Comparison of ENCODE assay signal across 10 cellular contexts in genomic region chr6:26493258-26493657, GRCh38. TPM values are rescaled to one million over a fixed set of nuclear protein-coding genes. Genes with fewer than 3 reads are reported as not detected.
A peak's percentile ranks its signal among the peaks of the same experiment; 100 is the strongest.
DNase-seq lines count a peak whose midpoint lies in the region; ATAC-seq and TF ChIP-seq lines count a peak whose summit lies in the region.
"Had no signal": no experiment of that assay in that cellular context is flagged by ENCODE, and none has a peak within 500 bp of the region (broad histone marks: within the 10 kb centered on the region; RNA-seq: fewer than 3 reads in every experiment).

No MANE protein-coding gene starts in this region.

- H2BK120ac ChIP-seq in mesendoderm (ENCODE audit: low read depth, low read length) = no peak overlapping the region

- POLR2A ChIA-PET in activated CD8-positive, alpha-beta T cell treated with anti-CD3 and anti-CD28 coated beads, Interleukin-2, amount 10 ng/mL, durations not matched to agents 7 days and 5 days (lab: Charles Lee) = no interaction called here
- POLR2A ChIA-PET in RWPE1 (lab: Yijun Ruan, JAX; ENCODE audit: low non-redundant PET) = no interaction called here

- H3K4ac ChIP-seq in mesendoderm (ENCODE audit: low read depth, low read length) = no peak overlapping the region

- H4K20me1 ChIP-seq in DND-41 (ENCODE audit: insufficient read depth, low read length) = no peaks in the 10 kb centered on the region

- H3K18ac ChIP-seq in mesendoderm (ENCODE audit: low read length) = no peak overlapping the region

- no peak overlapping the region for H2BK15ac ChIP-seq in mesendoderm (replicated peaks; ENCODE audit: low read depth)

- TF ChIP-seq CTCF in DND-41 (IDR thresholded peaks at IDR 0.05; ENCODE audit: borderline replicate concordance, extremely low read depth, low read length, poor library complexity, severe bottlenecking) (peak; percentile 32), RWPE1 (conservative IDR thresholded peaks at IDR 0.05; ENCODE audit: low read depth) (no peak), psoas muscle (IDR thresholded peaks at IDR 0.05) (no peak)

- CTCF ChIA-PET in activated CD8-positive, alpha-beta T cell treated with anti-CD3 and anti-CD28 coated beads, Interleukin-2, amount 10 ng/mL, durations not matched to agents 7 days and 5 days (lab: Charles Lee) = interaction anchor here (1.5 to 2.3 kb wide), 3 partner anchors 8 to 19 kb away, joined by 3 to 7 read pairs (median 4); no protein-coding TSS in a partner anchor
- CTCF ChIA-PET in RWPE1 (lab: Yijun Ruan, JAX) = no interaction called here

- no peaks in the 10 kb centered on the region for H3K79me1 ChIP-seq in mesendoderm (ENCODE audit: low read length)

- H3K36me3 Mint-ChIP-seq in activated CD8-positive, alpha-beta T cell treated with anti-CD3 and anti-CD28 coated beads, Interleukin-2, amount 10 ng/mL, durations not matched to agents 7 days and 5 days (ENCODE audit: low read depth) = no peaks in the 10 kb centered on the region

- no peaks in the 10 kb centered on the region for H3K9me3 ChIP-seq in DND-41 (ENCODE audit: insufficient read depth, low read length, severe bottlenecking)
- no peaks in the 10 kb centered on the region for H3K9me3 ChIP-seq in psoas muscle

- no peaks in the 10 kb centered on the region for H3K36me3 ChIP-seq in DND-41 (ENCODE audit: insufficient read depth, low read length)
- no peaks in the 10 kb centered on the region for H3K36me3 ChIP-seq in mesendoderm (ENCODE audit: control insufficient read depth, insufficient read depth, low read length)
- H3K36me3 ChIP-seq in psoas muscle (ENCODE audit: insufficient read depth in 1 of 2, low read depth in 1 of 2) = no peaks in the 10 kb centered on the region

- no peak overlapping the region for H3K27ac Mint-ChIP-seq in activated CD8-positive, alpha-beta T cell treated with anti-CD3 and anti-CD28 coated beads, Interleukin-2, amount 10 ng/mL, durations not matched to agents 7 days and 5 days

- H3K4me3 ChIP-seq in DND-41 (ENCODE audit: low read depth in 1 of 2, low read length in 2 of 2) (no peak overlapping the region), mesendoderm (ENCODE audit: low read length) (no peak overlapping the region), psoas muscle (no peak overlapping the region)

- no peaks in the 10 kb centered on the region for H3K9me3 Mint-ChIP-seq in activated CD8-positive, alpha-beta T cell treated with anti-CD3 and anti-CD28 coated beads, Interleukin-2, amount 10 ng/mL, durations not matched to agents 7 days and 5 days (ENCODE audit: insufficient read depth)

- H3K4me2 ChIP-seq in DND-41 (ENCODE audit: insufficient read depth, low read length) (no peak overlapping the region), mesendoderm (ENCODE audit: low read length) (no peak overlapping the region)

- H3K23ac ChIP-seq in mesendoderm (ENCODE audit: low read length) = no peak overlapping the region

- H4K8ac ChIP-seq in mesendoderm (ENCODE audit: low read depth, low read length) = no peak overlapping the region

- intact Hi-C loops in psoas muscle (cut with DNase I) = no loop called here

- no peak overlapping the region for H2AFZ ChIP-seq in DND-41 (ENCODE audit: low read depth, low read length)

- H3K4me1 ChIP-seq in DND-41 (ENCODE audit: insufficient read depth, low read length) (no peaks in the 10 kb centered on the region), mesendoderm (ENCODE audit: control insufficient read depth, low read depth, low read length) (no peaks in the 10 kb centered on the region), psoas muscle (no peaks in the 10 kb centered on the region)

- H2BK5ac ChIP-seq in mesendoderm (ENCODE audit: low read length) = no peak overlapping the region

- H3K9ac ChIP-seq in DND-41 (ENCODE audit: low read depth, low read length) = no peak overlapping the region
- H3K9ac ChIP-seq in mesendoderm (ENCODE audit: low read length) = no peak overlapping the region

- H3K4me3 Mint-ChIP-seq in activated CD8-positive, alpha-beta T cell treated with anti-CD3 and anti-CD28 coated beads, Interleukin-2, amount 10 ng/mL, durations not matched to agents 7 days and 5 days = no peak overlapping the region

- H4K5ac ChIP-seq in mesendoderm (ENCODE audit: low read length) = no peak overlapping the region

- peaks cover 6% of the 10 kb centered on the region for H3K27me3 Mint-ChIP-seq in activated CD8-positive, alpha-beta T cell treated with anti-CD3 and anti-CD28 coated beads, Interleukin-2, amount 10 ng/mL, durations not matched to agents 7 days and 5 days (ENCODE audit: low read depth)

- H3K56ac ChIP-seq in mesendoderm (ENCODE audit: low read length) = no peak overlapping the region

- WGBS in mesendoderm (ENCODE audit: extremely low coverage, insufficient coverage, low lambda C conversion rate) = no CpG with 5 or more reads among the region's 2 CpGs
- WGBS in psoas muscle, 3 donors = 72 to 85% (median 77%) methylated on average over 2 of the region's 2 CpGs

- DNase-seq in DND-41 (no peak), mesendoderm (peak; percentile 63), RWPE1 (ENCODE audit: low spot score) (no peak), psoas muscle (no peak), GM19240 (ENCODE audit: insufficient read length, low spot score) (no peak)
- DNase-seq in activated CD8-positive, alpha-beta T cell treated with anti-CD3 and anti-CD28 coated beads, Interleukin-2, amount 10 ng/mL, durations not matched to agents 7 days and 5 days = no peak
- DNase-seq: islet precursor cell had no signal

- no peak overlapping the region for H2AK5ac ChIP-seq in mesendoderm (ENCODE audit: low read length)

- H3K27ac ChIP-seq in DND-41 (ENCODE audit: low read length) (no peak overlapping the region), mesendoderm (ENCODE audit: low read depth, low read length) (no peak overlapping the region), RWPE1 (no peak overlapping the region), psoas muscle (no peak overlapping the region)

- H3K79me2 ChIP-seq in DND-41 (ENCODE audit: insufficient read depth, low read length) = no peaks in the 10 kb centered on the region
- H3K79me2 ChIP-seq in mesendoderm (ENCODE audit: control insufficient read depth, insufficient read depth, low read length) = no peaks in the 10 kb centered on the region

- no peak for ATAC-seq in DND-41 (ENCODE audit: insufficient read depth, low read depth)
- ATAC-seq in HG02798 (IDR thresholded peaks at IDR 0.05; ENCODE audit: poor library complexity, unreplicated experiment) = peak; percentile 40
- ATAC-seq in activated CD8-positive, alpha-beta T cell treated with anti-CD3 and anti-CD28 coated beads, Interleukin-2, amount 10 ng/mL, durations not matched to agents 7 days and 5 days = peak; percentile 64
- ATAC-seq in psoas muscle = no peak
- ATAC-seq in GM19463 (IDR thresholded peaks at IDR 0.05; ENCODE audit: unreplicated experiment) = no peak

- H3K4me1 Mint-ChIP-seq in activated CD8-positive, alpha-beta T cell treated with anti-CD3 and anti-CD28 coated beads, Interleukin-2, amount 10 ng/mL, durations not matched to agents 7 days and 5 days (ENCODE audit: low read depth) = peaks cover 21% of the 10 kb centered on the region

- H3K27me3 ChIP-seq in DND-41 (ENCODE audit: insufficient read depth, low read length, poor library complexity) = no peaks in the 10 kb centered on the region
- H3K27me3 ChIP-seq in mesendoderm (ENCODE audit: insufficient read depth, low read length, poor library complexity) = no peaks in the 10 kb centered on the region
- no peaks in the 10 kb centered on the region for H3K27me3 ChIP-seq in psoas muscle (ENCODE audit: insufficient read depth in 3 of 3, low read length in 2 of 3)

RNA-seq across cellular contexts. Expression of gene BTN1A1, which starts 6.8 kb away (rescaled TPM):
- not detected for total RNA-seq in activated CD8-positive, alpha-beta T cell treated with anti-CD3 and anti-CD28 coated beads, Interleukin-2, amount 10 ng/mL, durations not matched to agents 7 days and 5 days
- 0.08 TPM for polyA plus RNA-seq in mesendoderm (2013, experiment 1 of 2)
- 0.07 TPM for polyA plus RNA-seq in mesendoderm (2013, experiment 2 of 2)
- not detected for total RNA-seq in psoas muscle
- not detected for polyA plus RNA-seq in psoas muscle
- polyA plus RNA-seq: adipose tissue had no signal

RNA-seq across cellular contexts. Expression of gene BTN2A1, which starts 35.5 kb away (rescaled TPM):
- total RNA-seq in activated CD8-positive, alpha-beta T cell treated with anti-CD3 and anti-CD28 coated beads, Interleukin-2, amount 10 ng/mL, durations not matched to agents 7 days and 5 days = 10 to 100 TPM; 22.4 to 23.6 TPM
- 8.8 TPM for polyA plus RNA-seq in mesendoderm (2013, experiment 1 of 2)
- 8.8 TPM for polyA plus RNA-seq in mesendoderm (2013, experiment 2 of 2)
- 10 to 100 TPM in 1 of 4 donors, 1 to 10 TPM in 3; 7.2 to 11.4 (median 8.4) TPM for total RNA-seq in psoas muscle
- 10 to 100 TPM in 2 of 3 donors, 1 to 10 TPM in 1; 5.4 to 14.9 (median 13.2) TPM for polyA plus RNA-seq in psoas muscle

RNA-seq across cellular contexts. Expression of gene HMGN4, which starts 44.9 kb away (rescaled TPM):
- total RNA-seq in activated CD8-positive, alpha-beta T cell treated with anti-CD3 and anti-CD28 coated beads, Interleukin-2, amount 10 ng/mL, durations not matched to agents 7 days and 5 days = 10 to 100 TPM; 80.8 to 84.9 TPM
- polyA plus RNA-seq in mesendoderm (2013, experiment 1 of 2) = 28.8 TPM
- 30.9 TPM for polyA plus RNA-seq in mesendoderm (2013, experiment 2 of 2)
- total RNA-seq in psoas muscle = 10 to 100 TPM; 18.5 to 38.4 (median 27.8) TPM
- polyA plus RNA-seq in psoas muscle = 10 to 100 TPM; 15.5 to 63.9 (median 43.9) TPM

RNA-seq across cellular contexts. Expression of gene BTN3A3, which starts 53.0 kb away (rescaled TPM):
- 10 to 100 TPM; 43.8 to 47.0 TPM for total RNA-seq in activated CD8-positive, alpha-beta T cell treated with anti-CD3 and anti-CD28 coated beads, Interleukin-2, amount 10 ng/mL, durations not matched to agents 7 days and 5 days
- 0.13 TPM for polyA plus RNA-seq in mesendoderm (2013, experiment 1 of 2)
- polyA plus RNA-seq in mesendoderm (2013, experiment 2 of 2) = 0.15 TPM
- total RNA-seq in psoas muscle = 1 to 10 TPM; 2.2 to 7.1 (median 2.7) TPM
- 1 to 10 TPM; 2.7 to 4.2 (median 3.7) TPM for polyA plus RNA-seq in psoas muscle

Comparison
In these comparisons a context has a peak if more than half of its experiments do, and no peak if none do; other contexts are left out.
1. ATAC-seq: peak in HG02798 (single experiment) and activated CD8-positive, alpha-beta T cell treated with anti-CD3 and anti-CD28 coated beads, Interleukin-2, amount 10 ng/mL, durations not matched to agents 7 days and 5 days (single experiment); none in DND-41 (single experiment), psoas muscle (0 of 4) and GM19463 (single experiment).